In genomic region chr6:139135578-139136545, GRCh38 we compare ENCODE assay signal across 8 cellular contexts. TPM values are rescaled to one million over a fixed set of nuclear protein-coding genes. Genes with fewer than 3 reads are reported as not detected.
DNase-seq lines count a peak whose midpoint lies in the region; ATAC-seq and TF ChIP-seq lines count a peak whose summit lies in the region.

No MANE protein-coding gene starts in this region.

- H3K9me3 ChIP-seq in CD4-positive, alpha-beta memory T cell (ENCODE audit: control insufficient read depth in 1 of 2, low read length in 2 of 2) = no peaks in the 10 kb centered on the region
- H3K9me3 ChIP-seq in HUES48 (ENCODE audit: control insufficient read depth, insufficient read depth, low read length) (no peaks in the 10 kb centered on the region), spleen (no peaks in the 10 kb centered on the region)

- CTCF ChIA-PET in CD4-positive, alpha-beta memory T cell (lab: Charles Lee; ENCODE audit: partially characterized antibody) = interaction anchor here (1.3 to 5.7 kb wide), 5 partner anchors 16 to 239 kb away, joined by 5 to 54 read pairs (median 14); partner anchors contain the start of gene CITED2

- no peak for TF ChIP-seq POLR2A in spleen (IDR thresholded peaks at IDR 0.05)

- H3K4me3 Mint-ChIP-seq in CD4-positive, alpha-beta memory T cell = peak overlapping the region; percentile 90 to 98 (median 95)

- intact Hi-C loops in CD4-positive, alpha-beta memory T cell (cut with micrococcal nuclease) = loop anchor here (1.0 to 5.0 kb wide), 7 partner anchors 10 to 364 kb away; partner anchors contain the start of genes CCDC28A and CITED2
- intact Hi-C loops in spleen (cut with DNase I; ENCODE audit: low total_unique reads) = no loop called here

- no peaks in the 10 kb centered on the region for H3K27me3 ChIP-seq in CD4-positive, alpha-beta memory T cell (ENCODE audit: insufficient read depth, low read length)
- H3K27me3 ChIP-seq in HUES48 (ENCODE audit: control insufficient read depth, insufficient read depth, low read length) (no peaks in the 10 kb centered on the region), spleen (replicated peaks in 1 of 7) (no peaks in the 10 kb centered on the region)

- peaks cover 4% of the 10 kb centered on the region for H3K36me3 ChIP-seq in CD4-positive, alpha-beta memory T cell (ENCODE audit: insufficient read depth, low read length)
- no peaks in the 10 kb centered on the region for H3K36me3 ChIP-seq in HUES48 (ENCODE audit: control insufficient read depth, insufficient read depth, low read length)
- no peaks in the 10 kb centered on the region for H3K36me3 ChIP-seq in spleen

- 0 to 1% (median 0%) methylated on average over 22 to 76 of the region's 76 CpGs for WGBS in spleen, 5 donors

- H3K9me3 Mint-ChIP-seq in CD4-positive, alpha-beta memory T cell = peaks cover 0 to 7% (median 3%) of the 10 kb centered on the region in 8 donors

- peaks cover 67% of the 10 kb centered on the region for H3K4me1 ChIP-seq in CD4-positive, alpha-beta memory T cell (ENCODE audit: insufficient read depth, low read length)
- H3K4me1 ChIP-seq in HUES48 (ENCODE audit: control insufficient read depth, insufficient read depth, low read length) (peaks cover 13% of the 10 kb centered on the region; the same call in 1 of the 2 replicates), spleen (peaks cover 41 to 86% (median 81%) of the 10 kb centered on the region in 6 donors)

- TF ChIP-seq CTCF in spleen (IDR thresholded peaks at IDR 0.05 in 8 of 11, conservative IDR thresholded peaks at IDR 0.05 in 3 of 11) = peak in 3 of 11 experiments; percentile 9 to 25 (median 24)

- ATAC-seq in GM21360 (IDR thresholded peaks at IDR 0.05; ENCODE audit: unreplicated experiment) = peak; percentile 34

- peak overlapping the region; percentile 93 to 100 (median 99) for H3K27ac Mint-ChIP-seq in CD4-positive, alpha-beta memory T cell

- POLR2A ChIA-PET in CD4-positive, alpha-beta memory T cell (lab: Charles Lee; ENCODE audit: partially characterized antibody) = interaction anchor here (0.8 to 6.8 kb wide), 15 partner anchors 8 to 229 kb away, joined by 3 to 169 read pairs (median 25); partner anchors contain the start of genes ABRACL and TXLNB

- peak overlapping the region; percentile 97 for H3K27ac ChIP-seq in CD4-positive, alpha-beta memory T cell (ENCODE audit: low read depth, low read length)
- H3K27ac ChIP-seq in HUES48 (ENCODE audit: low read depth, low read length) (no peak overlapping the region), caudate nucleus (ENCODE audit: low read depth, low read length) (peak overlapping the region; percentile 79), spleen (peak overlapping the region; percentile 76 to 100 (median 100))

- H3K9ac ChIP-seq in HUES48 (ENCODE audit: low read depth, low read length) = peak overlapping the region; percentile 13; the same call in 1 of the 2 replicates

- peaks cover 26 to 41% of the 10 kb centered on the region in 2 donors for H3K36me3 Mint-ChIP-seq in CD4-positive, alpha-beta memory T cell

- H3K27me3 Mint-ChIP-seq in CD4-positive, alpha-beta memory T cell = no peaks in the 10 kb centered on the region

- peak; percentile 63 to 76 (median 74) for DNase-seq in CD4-positive, alpha-beta memory T cell
- DNase-seq in UCSD-AML1 (lab: John Stamatoyannopoulos, UW; ENCODE audit: unreplicated experiment) (peak; percentile 55), caudate nucleus (lab: John Stamatoyannopoulos, UW) (peak in 31 of 61 donors; percentile 6 to 57 (median 27)), islet precursor cell (peak; percentile 58), spleen (peak; percentile 97), HCEC 1CT (no peak)

- H3K4me3 ChIP-seq in CD4-positive, alpha-beta memory T cell (ENCODE audit: low read length in 2 of 2) = peak overlapping the region; percentile 75 to 95
- H3K4me3 ChIP-seq in HUES48 (ENCODE audit: low read depth, low read length) (peak overlapping the region; percentile 70), spleen (peak overlapping the region; percentile 53 to 78 (median 64))

- peaks cover 51 to 91% (median 61%) of the 10 kb centered on the region in 4 donors for H3K4me1 Mint-ChIP-seq in CD4-positive, alpha-beta memory T cell

RNA-seq across cellular contexts. Expression of gene HECA, which starts 1.0 kb away (rescaled TPM):
- 100 to 1,000 TPM; 154 to 161 TPM for total RNA-seq in CD4-positive, alpha-beta memory T cell
- polyA plus RNA-seq in CD4-positive, alpha-beta memory T cell = 10 to 100 TPM in 1 of 2 donors, 1 to 10 TPM in 1; 5.4 to 12.1 TPM
- total RNA-seq in spleen = 100 to 1,000 TPM in 2 of 7 donors, 10 to 100 TPM in 5; 61.3 to 104 (median 81.2) TPM
- 10 to 100 TPM; 15.6 to 25.7 (median 16.2) TPM for polyA plus RNA-seq in spleen
